15 cellular contexts compared by ENCODE assay signal in genomic region chr13:46315036-46315435, GRCh38.
A peak's percentile ranks its signal among the peaks of the same experiment; 100 is the strongest.
DNase-seq lines count a peak whose midpoint lies in the region; ATAC-seq, FAIRE-seq and TF ChIP-seq lines count a peak whose summit lies in the region.
"Had no signal": no experiment of that assay in that cellular context is flagged by ENCODE, and none has a peak within 500 bp of the region (broad histone marks: within the 10 kb centered on the region; RNA-seq: fewer than 3 reads in every experiment).

No MANE protein-coding gene starts in this region.

- peak; percentile 94 for FAIRE-seq in small intestine (lab: Jason Lieb, UNC)
- FAIRE-seq: H54 had no signal

- POLR2A ChIA-PET in WTC11 (lab: Charles Lee): no interaction called here

- H3K4me1 ChIP-seq in small intestine (ENCODE audit: control insufficient read depth in 2 of 2, insufficient read depth in 1 of 2, low read depth in 1 of 2, low read length in 1 of 2): no peaks in the 10 kb centered on the region

- peak overlapping the region; percentile 8 for H3K4me3 Mint-ChIP-seq in natural killer cell treated with Interleukin-12 subunit alpha and Interleukin-12 subunit beta and Interleukin-15 and Interleukin-18, amount 100 ng/mL, for 72 hours
- H3K4me3 Mint-ChIP-seq in natural killer cell (no peak overlapping the region), WTC11 (no peak overlapping the region), glutamatergic neuron (ENCODE audit: unreplicated experiment) (peak overlapping the region; percentile 55)
- H3K4me3 Mint-ChIP-seq in activated CD8-positive, alpha-beta memory T cell treated with anti-CD3 and anti-CD28 coated beads, Interleukin-2, amount 10 ng/mL, durations not matched to agents 7 days and 5 days: no peak overlapping the region
- H3K4me3 Mint-ChIP-seq: CD14-positive monocyte; CD8-positive, alpha-beta T cell had no signal

- no peaks in the 10 kb centered on the region for H3K27me3 Mint-ChIP-seq in natural killer cell treated with Interleukin-12 subunit alpha and Interleukin-12 subunit beta and Interleukin-15 and Interleukin-18, amount 100 ng/mL, for 72 hours
- H3K27me3 Mint-ChIP-seq in natural killer cell (ENCODE audit: low read depth in 2 of 2): no peaks in the 10 kb centered on the region
- peaks cover 36% of the 10 kb centered on the region for H3K27me3 Mint-ChIP-seq in WTC11 (ENCODE audit: low read depth)
- H3K27me3 Mint-ChIP-seq in glutamatergic neuron (ENCODE audit: unreplicated experiment): peaks cover 4% of the 10 kb centered on the region
- no peaks in the 10 kb centered on the region for H3K27me3 Mint-ChIP-seq in activated CD8-positive, alpha-beta memory T cell treated with anti-CD3 and anti-CD28 coated beads, Interleukin-2, amount 10 ng/mL, durations not matched to agents 7 days and 5 days

- no peak overlapping the region for H3K27ac ChIP-seq in small intestine (ENCODE audit: low read depth in 1 of 2, low read length in 1 of 2)
- H3K27ac ChIP-seq: GM23248 had no signal

- TF ChIP-seq CTCF in natural killer cell (IDR thresholded peaks at IDR 0.05) (no peak), WTC11 (IDR thresholded peaks at IDR 0.05) (no peak), glutamatergic neuron (IDR thresholded peaks at IDR 0.05; ENCODE audit: partially characterized antibody, unreplicated experiment) (no peak)

- H3K27me3 ChIP-seq in small intestine (ENCODE audit: control insufficient read depth in 2 of 2, insufficient read depth in 2 of 2, low read length in 2 of 2): no peaks in the 10 kb centered on the region

- no peaks in the 10 kb centered on the region for H3K36me3 ChIP-seq in small intestine (ENCODE audit: control insufficient read depth in 2 of 2, insufficient read depth in 2 of 2, low read length in 2 of 2)

- no peak overlapping the region for H3K4me3 ChIP-seq in small intestine (ENCODE audit: low read depth in 1 of 2, low read length in 2 of 2)
- H3K4me3 ChIP-seq: GM23248 had no signal

- no peaks in the 10 kb centered on the region for H3K9me3 ChIP-seq in small intestine (ENCODE audit: control insufficient read depth, low read depth)

- H3K9me3 Mint-ChIP-seq in natural killer cell treated with Interleukin-12 subunit alpha and Interleukin-12 subunit beta and Interleukin-15 and Interleukin-18, amount 100 ng/mL, for 72 hours: peaks cover 8% of the 10 kb centered on the region
- H3K9me3 Mint-ChIP-seq in natural killer cell (peaks cover 0 to 3% of the 10 kb centered on the region in 2 donors), WTC11 (peaks cover 23% of the 10 kb centered on the region), glutamatergic neuron (ENCODE audit: unreplicated experiment) (peaks cover 5% of the 10 kb centered on the region)
- peaks cover 13% of the 10 kb centered on the region for H3K9me3 Mint-ChIP-seq in activated CD8-positive, alpha-beta memory T cell treated with anti-CD3 and anti-CD28 coated beads, Interleukin-2, amount 10 ng/mL, durations not matched to agents 7 days and 5 days (ENCODE audit: low read depth)

- no peak for ATAC-seq in natural killer cell treated with Interleukin-12 subunit alpha and Interleukin-12 subunit beta and Interleukin-15 and Interleukin-18, amount 100 ng/mL, for 72 hours
- ATAC-seq in natural killer cell (no peak), WTC11 (no peak), HG02623 (IDR thresholded peaks at IDR 0.05; ENCODE audit: unreplicated experiment) (no peak)
- ATAC-seq in activated CD8-positive, alpha-beta memory T cell treated with anti-CD3 and anti-CD28 coated beads, Interleukin-2, amount 10 ng/mL, durations not matched to agents 7 days and 5 days: no peak
- ATAC-seq: CD8-positive, alpha-beta T cell; HCT116 had no signal

- intact Hi-C loops in natural killer cell (cut with micrococcal nuclease): no loop called here

- CTCF ChIA-PET in WTC11 (lab: Charles Lee): no interaction called here
- CTCF ChIA-PET in activated CD8-positive, alpha-beta memory T cell treated with anti-CD3 and anti-CD28 coated beads, Interleukin-2, amount 10 ng/mL, durations not matched to agents 7 days and 5 days (lab: Charles Lee): no interaction called here

- peaks cover 27% of the 10 kb centered on the region for H3K36me3 Mint-ChIP-seq in natural killer cell treated with Interleukin-12 subunit alpha and Interleukin-12 subunit beta and Interleukin-15 and Interleukin-18, amount 100 ng/mL, for 72 hours
- H3K36me3 Mint-ChIP-seq in natural killer cell: peaks cover 4% of the 10 kb centered on the region
- no peaks in the 10 kb centered on the region for H3K36me3 Mint-ChIP-seq in WTC11
- peaks cover 8% of the 10 kb centered on the region for H3K36me3 Mint-ChIP-seq in glutamatergic neuron (ENCODE audit: unreplicated experiment)
- H3K36me3 Mint-ChIP-seq in activated CD8-positive, alpha-beta memory T cell treated with anti-CD3 and anti-CD28 coated beads, Interleukin-2, amount 10 ng/mL, durations not matched to agents 7 days and 5 days: peaks cover 33% of the 10 kb centered on the region

- peak overlapping the region; percentile 32 to 95 for H3K27ac Mint-ChIP-seq in natural killer cell treated with Interleukin-12 subunit alpha and Interleukin-12 subunit beta and Interleukin-15 and Interleukin-18, amount 100 ng/mL, for 72 hours
- H3K27ac Mint-ChIP-seq in natural killer cell (no peak overlapping the region), WTC11 (no peak overlapping the region), glutamatergic neuron (ENCODE audit: unreplicated experiment) (no peak overlapping the region)
- H3K27ac Mint-ChIP-seq in activated CD8-positive, alpha-beta memory T cell treated with anti-CD3 and anti-CD28 coated beads, Interleukin-2, amount 10 ng/mL, durations not matched to agents 7 days and 5 days: no peak overlapping the region
- H3K27ac Mint-ChIP-seq: CD8-positive, alpha-beta T cell had no signal

- no peak for DNase-seq in natural killer cell treated with Interleukin-12 subunit alpha and Interleukin-12 subunit beta and Interleukin-15 and Interleukin-18, amount 100 ng/mL, for 72 hours (ENCODE audit: low spot score)
- DNase-seq in natural killer cell (no peak), WTC11 (ENCODE audit: low spot score) (no peak), glutamatergic neuron (no peak), small intestine (no peak), NCI-H2227 treated with DMSO at 0.1 percent for 48 hours (lab: John Stamatoyannopoulos, UW) (no peak)
- no peak for DNase-seq in activated CD8-positive, alpha-beta memory T cell treated with anti-CD3 and anti-CD28 coated beads, Interleukin-2, amount 10 ng/mL, durations not matched to agents 7 days and 5 days
- DNase-seq: CD8-positive, alpha-beta T cell; COR-L47; DMS53; GM23248 had no signal

- H3K4me1 Mint-ChIP-seq in natural killer cell treated with Interleukin-12 subunit alpha and Interleukin-12 subunit beta and Interleukin-15 and Interleukin-18, amount 100 ng/mL, for 72 hours (ENCODE audit: low read depth in 2 of 2): peaks cover 48 to 51% of the 10 kb centered on the region in 2 donors
- H3K4me1 Mint-ChIP-seq in natural killer cell (peaks cover 22 to 26% of the 10 kb centered on the region in 2 donors), WTC11 (peaks cover 4% of the 10 kb centered on the region), glutamatergic neuron (ENCODE audit: low read depth, unreplicated experiment) (no peaks in the 10 kb centered on the region)
- peaks cover 16% of the 10 kb centered on the region for H3K4me1 Mint-ChIP-seq in activated CD8-positive, alpha-beta memory T cell treated with anti-CD3 and anti-CD28 coated beads, Interleukin-2, amount 10 ng/mL, durations not matched to agents 7 days and 5 days

TF ChIP-seq in WTC11, 78 proteins besides CTCF, POLR2A, EP300 and RAD21:
- TF ChIP-seq ERG (CRISPR knock-in tag; IDR thresholded peaks at IDR 0.05) (no peak), HMGA2 (CRISPR knock-in tag; IDR thresholded peaks at IDR 0.05) (peak; percentile 97)

Comparison
In these comparisons a context has a peak if more than half of its experiments do, and no peak if none do; other contexts are left out.
1. H3K27ac Mint-ChIP-seq: peak in natural killer cell treated with Interleukin-12 subunit alpha and Interleukin-12 subunit beta and Interleukin-15 and Interleukin-18, amount 100 ng/mL, for 72 hours (2 of 2); none in natural killer cell (0 of 2), WTC11 (single experiment), glutamatergic neuron (single experiment) and activated CD8-positive, alpha-beta memory T cell treated with anti-CD3 and anti-CD28 coated beads, Interleukin-2, amount 10 ng/mL, durations not matched to agents 7 days and 5 days (single experiment).
2. H3K4me3 Mint-ChIP-seq: peak in natural killer cell treated with Interleukin-12 subunit alpha and Interleukin-12 subunit beta and Interleukin-15 and Interleukin-18, amount 100 ng/mL, for 72 hours (single experiment) and glutamatergic neuron (single experiment); none in natural killer cell (single experiment), WTC11 (single experiment) and activated CD8-positive, alpha-beta memory T cell treated with anti-CD3 and anti-CD28 coated beads, Interleukin-2, amount 10 ng/mL, durations not matched to agents 7 days and 5 days (single experiment).